ENCODE assay signal across 20 cellular contexts in the genomic region with DNA sequence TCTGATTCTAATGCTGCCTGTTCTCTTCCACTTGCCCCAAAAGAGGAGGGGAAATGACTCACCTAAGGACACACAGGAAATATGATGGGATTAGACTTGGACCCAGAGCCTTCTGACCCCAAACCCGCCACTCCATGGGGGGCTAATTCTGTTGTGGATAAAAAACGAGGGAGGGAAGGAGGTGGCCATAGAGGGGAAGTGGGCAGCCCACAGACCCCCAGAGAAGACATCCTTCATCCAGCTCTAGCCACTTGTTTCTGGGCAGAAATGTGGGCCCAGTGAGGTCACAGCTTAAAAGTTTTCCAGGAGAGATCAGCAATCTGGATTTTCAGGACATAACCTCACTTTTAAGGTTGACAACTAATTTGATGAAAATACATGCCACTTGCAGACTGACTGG.
A peak's percentile ranks its signal among the peaks of the same experiment; 100 is the strongest.
DNase-seq lines count a peak whose midpoint lies in the region; ATAC-seq and TF ChIP-seq lines count a peak whose summit lies in the region.
"Had no signal": no experiment of that assay in that cellular context is flagged by ENCODE, and none has a peak within 500 bp of the region (broad histone marks: within the 10 kb centered on the region; RNA-seq: fewer than 3 reads in every experiment).

No MANE protein-coding gene starts in this region.

- ATAC-seq in left cardiac atrium = no peak
- no peak for ATAC-seq in CD8-positive, alpha-beta T cell
- ATAC-seq: GM23338, HepG2 had no signal

- POLR2A ChIA-PET in CD8-positive, alpha-beta T cell (lab: Charles Lee) = no interaction called here

- no peaks in the 10 kb centered on the region for H3K9me3 ChIP-seq in left ventricle myocardium inferior (replicated peaks)
- H3K9me3 ChIP-seq in CD8-positive, alpha-beta T cell (ENCODE audit: low read length) = no peaks in the 10 kb centered on the region
- H3K9me3 ChIP-seq: BLaER1 treated with 17β-estradiol and CSF1 and Interleukin-3, amounts not matched to agents 10 nM and 100 nM had no signal

- peaks cover 7% of the 10 kb centered on the region for H3K4me1 ChIP-seq in left ventricle myocardium inferior
- H3K4me1 ChIP-seq in CD8-positive, alpha-beta T cell (ENCODE audit: insufficient read depth, low read length) = no peaks in the 10 kb centered on the region

- TF ChIP-seq CTCF in left ventricle myocardium inferior (IDR thresholded peaks at IDR 0.05; ENCODE audit: borderline replicate concordance) (no peak), type B pancreatic cell (conservative IDR thresholded peaks at IDR 0.05) (no peak)
- no peak for TF ChIP-seq CTCF in CD8-positive, alpha-beta T cell (IDR thresholded peaks at IDR 0.05)

- H3K4me1 Mint-ChIP-seq in type B pancreatic cell (ENCODE audit: unreplicated experiment) = no peaks in the 10 kb centered on the region
- H3K4me1 Mint-ChIP-seq in CD8-positive, alpha-beta T cell (ENCODE audit: low read depth) = no peaks in the 10 kb centered on the region
- H3K4me1 Mint-ChIP-seq: B cell; CD8-positive, alpha-beta memory T cell; GM23338; IgD-negative memory B cell had no signal

- H3K27me3 Mint-ChIP-seq in type B pancreatic cell = peaks cover 34% of the 10 kb centered on the region
- H3K27me3 Mint-ChIP-seq in CD8-positive, alpha-beta T cell (ENCODE audit: low read depth) = peaks cover 13% of the 10 kb centered on the region

- CTCF ChIA-PET in CD8-positive, alpha-beta T cell (lab: Charles Lee) = no interaction called here

- intact Hi-C loops in left ventricle myocardium inferior (cut with micrococcal nuclease) (no loop called here), left cardiac atrium (cut with DNase I) (no loop called here)
- intact Hi-C loops in CD8-positive, alpha-beta T cell (cut with DNase I, micrococcal nuclease) = no loop called here

- DNase-seq in left ventricle myocardium inferior (no peak), left cardiac atrium (no peak), islet precursor cell (peak; percentile 17), type B pancreatic cell (ENCODE audit: extremely low spot score, unreplicated experiment) (peak; percentile 10), NOMO-1 treated with dmso at 0.1 percent for 144 hours (lab: John Stamatoyannopoulos, UW; ENCODE audit: unreplicated experiment) (no peak)
- DNase-seq in CD8-positive, alpha-beta T cell = no peak
- DNase-seq in activated T-cell treated with anti-CD3 and anti-CD28 coated beads, Interleukin-2, amount 50 U/mL, for 1 hour = no peak
- DNase-seq: 8988T; CD8-positive, alpha-beta memory T cell; COR-L47; DMS 273 treated with DMSO at 0.1 percent for 48 hours; DMS53; DND-41; GDM1; HCEC 1CT had no signal

- H3K4me3 Mint-ChIP-seq in type B pancreatic cell = no peak overlapping the region
- H3K4me3 Mint-ChIP-seq in CD8-positive, alpha-beta T cell = no peak overlapping the region
- H3K4me3 Mint-ChIP-seq: B cell; CD8-positive, alpha-beta memory T cell; GM23338; IgD-negative memory B cell had no signal

- H3K36me3 ChIP-seq in left ventricle myocardium inferior = no peaks in the 10 kb centered on the region
- no peaks in the 10 kb centered on the region for H3K36me3 ChIP-seq in CD8-positive, alpha-beta T cell (ENCODE audit: insufficient read depth, low read length)
- H3K36me3 ChIP-seq: BLaER1 treated with 17β-estradiol and CSF1 and Interleukin-3, amounts not matched to agents 10 nM and 100 nM had no signal

- peak overlapping the region; percentile 51 for H3K27ac ChIP-seq in left ventricle myocardium inferior (replicated peaks)
- no peak overlapping the region for H3K27ac ChIP-seq in CD8-positive, alpha-beta T cell (ENCODE audit: low read depth, low read length)
- H3K27ac ChIP-seq: BLaER1 treated with 17β-estradiol and CSF1 and Interleukin-3, amounts not matched to agents 10 nM and 100 nM had no signal

- no peaks in the 10 kb centered on the region for H3K36me3 Mint-ChIP-seq in type B pancreatic cell
- H3K36me3 Mint-ChIP-seq in CD8-positive, alpha-beta T cell = no peaks in the 10 kb centered on the region
- H3K36me3 Mint-ChIP-seq: CD8-positive, alpha-beta memory T cell; IgD-negative memory B cell had no signal

- H3K9me3 Mint-ChIP-seq in type B pancreatic cell = no peaks in the 10 kb centered on the region
- no peaks in the 10 kb centered on the region for H3K9me3 Mint-ChIP-seq in CD8-positive, alpha-beta T cell
- H3K9me3 Mint-ChIP-seq: CD8-positive, alpha-beta memory T cell; GM23338 had no signal

- no peak overlapping the region for H3K4me3 ChIP-seq in left ventricle myocardium inferior
- H3K4me3 ChIP-seq in CD8-positive, alpha-beta T cell (ENCODE audit: low read depth, low read length) = no peak overlapping the region
- H3K4me3 ChIP-seq: BLaER1 treated with 17β-estradiol and CSF1 and Interleukin-3, amounts not matched to agents 10 nM and 100 nM; GM23338 had no signal

- H3K27me3 ChIP-seq in left ventricle myocardium inferior (ENCODE audit: low read depth) = peaks cover 53% of the 10 kb centered on the region
- H3K27me3 ChIP-seq in CD8-positive, alpha-beta T cell (ENCODE audit: insufficient read depth, low read length) = no peaks in the 10 kb centered on the region
- H3K27me3 ChIP-seq: BLaER1 treated with 17β-estradiol and CSF1 and Interleukin-3, amounts not matched to agents 10 nM and 100 nM had no signal

- no peak overlapping the region for H3K27ac Mint-ChIP-seq in type B pancreatic cell
- H3K27ac Mint-ChIP-seq in CD8-positive, alpha-beta T cell = no peak overlapping the region
- H3K27ac Mint-ChIP-seq: B cell; CD8-positive, alpha-beta memory T cell; GM23338; IgD-negative memory B cell had no signal

Comparison
In these comparisons a context has a peak if more than half of its experiments do, and no peak if none do; other contexts are left out.
1. DNase-seq: peak in islet precursor cell (single experiment) and type B pancreatic cell (single experiment); none in left ventricle myocardium inferior (single experiment), left cardiac atrium (single experiment), CD8-positive, alpha-beta T cell (0 of 7), NOMO-1 treated with dmso at 0.1 percent for 144 hours (single experiment) and activated T-cell treated with anti-CD3 and anti-CD28 coated beads, Interleukin-2, amount 50 U/mL, for 1 hour (single experiment).